ENCODE assay signal across 15 cellular contexts in the genomic region with DNA sequence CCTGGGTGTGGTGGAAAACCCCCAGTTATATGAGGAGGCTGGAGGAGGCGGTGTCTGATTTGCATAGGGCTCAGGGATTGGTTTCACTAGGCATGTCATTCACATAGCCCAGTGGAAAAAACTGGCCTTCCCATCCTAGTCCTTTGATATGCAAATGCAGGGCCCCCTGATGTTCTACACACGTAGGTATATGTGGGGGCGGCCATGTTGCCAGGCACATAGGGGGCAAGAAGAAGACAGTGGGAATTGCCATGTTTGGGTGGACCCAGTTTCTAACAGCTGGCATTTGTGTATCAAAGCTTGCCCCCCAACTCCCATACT. TPM values are rescaled to one million over a fixed set of nuclear protein-coding genes. Genes with fewer than 3 reads are reported as not detected.
DNase-seq lines count a peak whose midpoint lies in the region; ATAC-seq and TF ChIP-seq lines count a peak whose summit lies in the region.
"Had no signal": no experiment of that assay in that cellular context is flagged by ENCODE, and none has a peak within 500 bp of the region (broad histone marks: within the 10 kb centered on the region; RNA-seq: fewer than 3 reads in every experiment).

No MANE protein-coding gene starts in this region.

- no peaks in the 10 kb centered on the region for H3K36me3 Mint-ChIP-seq in activated CD4-positive, alpha-beta T cell treated with anti-CD3 and anti-CD28 coated beads for 36 hours (ENCODE audit: low read depth)
- no peaks in the 10 kb centered on the region for H3K36me3 Mint-ChIP-seq in activated T-helper 17 cell treated with anti-CD3 and anti-CD28 coated beads, Interleukin-2, amount 50 U/mL, for 72 hours (ENCODE audit: low read depth)
- peaks cover 6% of the 10 kb centered on the region for H3K36me3 Mint-ChIP-seq in glutamatergic neuron (ENCODE audit: unreplicated experiment)

- no peaks in the 10 kb centered on the region for H3K9me3 ChIP-seq in Loucy (ENCODE audit: insufficient read depth, low read depth, low read length)
- H3K9me3 ChIP-seq: HAP-1 had no signal

- peaks cover 3% of the 10 kb centered on the region for H3K27me3 Mint-ChIP-seq in activated CD4-positive, alpha-beta T cell treated with anti-CD3 and anti-CD28 coated beads for 36 hours
- H3K27me3 Mint-ChIP-seq in activated T-helper 17 cell treated with anti-CD3 and anti-CD28 coated beads, Interleukin-2, amount 50 U/mL, for 72 hours = peaks cover 4% of the 10 kb centered on the region
- H3K27me3 Mint-ChIP-seq in glutamatergic neuron (ENCODE audit: unreplicated experiment) = peaks cover 8% of the 10 kb centered on the region

- no peaks in the 10 kb centered on the region for H3K27me3 ChIP-seq in Loucy (ENCODE audit: insufficient read depth, low read length, poor library complexity, severe bottlenecking)

- no peak overlapping the region for H3K4me3 ChIP-seq in Loucy (ENCODE audit: low read length, poor library complexity, severe bottlenecking)
- H3K4me3 ChIP-seq: HAP-1, PC-9 had no signal

- intact Hi-C loops in activated CD4-positive, alpha-beta T cell treated with anti-CD3 and anti-CD28 coated beads for 36 hours (cut with DNase I, micrococcal nuclease) = loop anchor here (1.0 to 2.0 kb wide), 4 partner anchors 83 to 411 kb away; no protein-coding TSS in a partner anchor

- H3K4me2 ChIP-seq in Loucy (ENCODE audit: low read depth, low read length, poor library complexity, severe bottlenecking) = no peak overlapping the region
- H3K4me2 ChIP-seq: PC-9 had no signal

- H3K4me1 Mint-ChIP-seq in activated CD4-positive, alpha-beta T cell treated with anti-CD3 and anti-CD28 coated beads for 36 hours = peaks cover 14% of the 10 kb centered on the region
- H3K4me1 Mint-ChIP-seq in activated T-helper 17 cell treated with anti-CD3 and anti-CD28 coated beads, Interleukin-2, amount 50 U/mL, for 72 hours = peaks cover 13% of the 10 kb centered on the region
- peaks cover 5% of the 10 kb centered on the region for H3K4me1 Mint-ChIP-seq in glutamatergic neuron (ENCODE audit: low read depth, unreplicated experiment)

- no peak overlapping the region for H3K27ac Mint-ChIP-seq in activated CD4-positive, alpha-beta T cell treated with anti-CD3 and anti-CD28 coated beads for 36 hours
- H3K27ac Mint-ChIP-seq in activated T-helper 17 cell treated with anti-CD3 and anti-CD28 coated beads, Interleukin-2, amount 50 U/mL, for 72 hours = peak overlapping the region; percentile 41
- peak overlapping the region; percentile 50 for H3K27ac Mint-ChIP-seq in glutamatergic neuron (ENCODE audit: unreplicated experiment)

- no peaks in the 10 kb centered on the region for H3K36me3 ChIP-seq in Loucy (ENCODE audit: insufficient read depth, low read length)
- H3K36me3 ChIP-seq: HAP-1 had no signal

- ATAC-seq in activated CD4-positive, alpha-beta T cell treated with anti-CD3 and anti-CD28 coated beads for 36 hours = peak; percentile 28
- peak; percentile 23 for ATAC-seq in activated T-helper 17 cell treated with anti-CD3 and anti-CD28 coated beads, Interleukin-2, amount 50 U/mL, for 72 hours (replicated peaks)

- H3K9me3 Mint-ChIP-seq in activated CD4-positive, alpha-beta T cell treated with anti-CD3 and anti-CD28 coated beads for 36 hours (ENCODE audit: low read depth) = no peaks in the 10 kb centered on the region
- no peaks in the 10 kb centered on the region for H3K9me3 Mint-ChIP-seq in activated T-helper 17 cell treated with anti-CD3 and anti-CD28 coated beads, Interleukin-2, amount 50 U/mL, for 72 hours
- H3K9me3 Mint-ChIP-seq in glutamatergic neuron (ENCODE audit: unreplicated experiment) = peaks cover 4% of the 10 kb centered on the region

- H3K79me2 ChIP-seq in Loucy (ENCODE audit: insufficient read depth, low read length) = no peaks in the 10 kb centered on the region

- TF ChIP-seq CTCF in Loucy (conservative IDR thresholded peaks at IDR 0.05; ENCODE audit: low read length) (no peak), glutamatergic neuron (IDR thresholded peaks at IDR 0.05; ENCODE audit: partially characterized antibody, unreplicated experiment) (no peak)

- H3K4me3 Mint-ChIP-seq in activated CD4-positive, alpha-beta T cell treated with anti-CD3 and anti-CD28 coated beads for 36 hours = no peak overlapping the region
- H3K4me3 Mint-ChIP-seq in activated T-helper 17 cell treated with anti-CD3 and anti-CD28 coated beads, Interleukin-2, amount 50 U/mL, for 72 hours = peak overlapping the region; percentile 47
- no peak overlapping the region for H3K4me3 Mint-ChIP-seq in glutamatergic neuron (ENCODE audit: unreplicated experiment)

- CTCF ChIA-PET in activated CD4-positive, alpha-beta T cell treated with anti-CD3 and anti-CD28 coated beads for 36 hours (lab: Charles Lee) = interaction anchor here (0.7 to 5.4 kb wide), 19 partner anchors 9 to 462 kb away, joined by 3 to 41 read pairs (median 4); no protein-coding TSS in a partner anchor

- peak; percentile 29 for DNase-seq in activated CD4-positive, alpha-beta T cell treated with anti-CD3 and anti-CD28 coated beads for 36 hours
- DNase-seq in activated CD4-positive, alpha-beta T cell treated with anti-CD3 and anti-CD28 coated beads for 48 hours = no peak
- no peak for DNase-seq in glutamatergic neuron
- no peak for DNase-seq in T1000 (lab: John Stamatoyannopoulos, UW)
- no peak for DNase-seq in NCI-H2196 treated with DMSO at 0.1 percent for 48 hours (lab: John Stamatoyannopoulos, UW; ENCODE audit: unreplicated experiment)
- no peak for DNase-seq in RKO (ENCODE audit: low spot score)
- DNase-seq: AML-193, Karpas-422, NCI-H1930, NCI-H2171 treated with DMSO at 0.1 percent for 48 hours, NCI-H510A treated with DMSO at 0.1 percent for 48 hours, PC-9 had no signal

- H3K9me2 ChIP-seq in Loucy (replicated peaks; ENCODE audit: low read depth, low read length) = no peaks in the 10 kb centered on the region

- POLR2A ChIA-PET in activated CD4-positive, alpha-beta T cell treated with anti-CD3 and anti-CD28 coated beads for 36 hours (lab: Charles Lee) = no interaction called here

- H2AFZ ChIP-seq in Loucy (ENCODE audit: low read length) = 0 out of 2 replicates have a peak overlapping the region, but pooled peaks have one; percentile 34
- H2AFZ ChIP-seq: PC-9 had no signal

- H4K20me1 ChIP-seq in Loucy (ENCODE audit: insufficient read depth, low read length, poor library complexity, severe bottlenecking) = no peaks in the 10 kb centered on the region

- H3K9ac ChIP-seq in Loucy (ENCODE audit: low read depth, low read length, poor library complexity, severe bottlenecking) = no peak overlapping the region

- H3K4me1 ChIP-seq in Loucy (ENCODE audit: insufficient read depth, low read length, poor library complexity, severe bottlenecking) = no peaks in the 10 kb centered on the region
- H3K4me1 ChIP-seq: HAP-1 had no signal

- no peaks in the 10 kb centered on the region for H3F3A ChIP-seq in Loucy (ENCODE audit: low read depth)

RNA-seq across cellular contexts. Expression of a gene that starts 34.0 kb away (rescaled TPM):
- under 1 TPM in 1 of 2 experiments, not detected in 1; 0.05 TPM for total RNA-seq in activated CD4-positive, alpha-beta T cell treated with anti-CD3 and anti-CD28 coated beads for 36 hours
- total RNA-seq in activated T-helper 17 cell treated with anti-CD3 and anti-CD28 coated beads, Interleukin-2, amount 50 U/mL, for 72 hours = 1 to 10 TPM in 1 of 2 donors, under 1 TPM in 1; 0.82 to 2.2 TPM
- not detected for total RNA-seq in glutamatergic neuron (ENCODE audit: unreplicated experiment)
- total RNA-seq: PC-9 had no signal
